In the genomic region with DNA sequence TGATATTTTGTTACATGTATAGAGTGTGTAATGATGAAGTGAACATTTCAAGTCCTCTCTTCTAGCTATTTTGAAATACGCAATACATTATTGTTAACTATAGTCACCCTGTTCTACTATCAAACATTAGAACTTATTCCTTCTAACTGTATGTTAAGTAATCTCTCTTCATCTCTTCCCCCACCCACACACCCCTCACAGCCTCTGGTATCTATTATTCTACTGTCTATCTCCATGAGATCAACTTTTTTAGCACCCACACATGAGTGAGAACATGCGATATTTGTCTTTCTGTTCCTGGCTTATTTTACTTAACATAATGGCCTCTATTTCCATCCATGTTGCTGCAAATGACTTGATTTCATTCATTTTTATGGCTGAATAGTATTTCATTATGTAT, we compare ENCODE assay signal across 12 cellular contexts.
DNase-seq lines count a peak whose midpoint lies in the region.
"Had no signal": no experiment of that assay in that cellular context is flagged by ENCODE, and none has a peak within 500 bp of the region (broad histone marks: within the 10 kb centered on the region; RNA-seq: fewer than 3 reads in every experiment).

No MANE protein-coding gene starts in this region.

- peaks cover 4% of the 10 kb centered on the region for H3K36me3 Mint-ChIP-seq in T-helper 2 cell treated with Interferon-gamma antibody and Interleukin-4, amounts not matched to agents 5 μg/mL and 100 μg/mL, for 36 hours (ENCODE audit: low read depth)

- no peak overlapping the region for H3K27ac Mint-ChIP-seq in T-helper 2 cell treated with Interferon-gamma antibody and Interleukin-4, amounts not matched to agents 5 μg/mL and 100 μg/mL, for 36 hours
- H3K27ac Mint-ChIP-seq: CD4-positive, alpha-beta T cell had no signal

- H3K27me3 Mint-ChIP-seq in T-helper 2 cell treated with Interferon-gamma antibody and Interleukin-4, amounts not matched to agents 5 μg/mL and 100 μg/mL, for 36 hours (ENCODE audit: low read depth) = peaks cover 2% of the 10 kb centered on the region

- no peak overlapping the region for H3K4me3 Mint-ChIP-seq in T-helper 2 cell treated with Interferon-gamma antibody and Interleukin-4, amounts not matched to agents 5 μg/mL and 100 μg/mL, for 36 hours
- H3K4me3 Mint-ChIP-seq: CD4-positive, alpha-beta T cell had no signal

- peaks cover 4% of the 10 kb centered on the region for H3K9me3 Mint-ChIP-seq in T-helper 2 cell treated with Interferon-gamma antibody and Interleukin-4, amounts not matched to agents 5 μg/mL and 100 μg/mL, for 36 hours

- peaks cover 4% of the 10 kb centered on the region for H3K4me1 Mint-ChIP-seq in T-helper 2 cell treated with Interferon-gamma antibody and Interleukin-4, amounts not matched to agents 5 μg/mL and 100 μg/mL, for 36 hours (ENCODE audit: low read depth)

- peak; percentile 23 for DNase-seq in T-helper 2 cell treated with Interferon-gamma antibody and Interleukin-4, amounts not matched to agents 5 μg/mL and 100 μg/mL, for 36 hours (ENCODE audit: low spot score)
- DNase-seq in T-helper 2 cell (no peak), islet precursor cell (no peak)
- peak; percentile 28 for DNase-seq in activated naive CD4-positive, alpha-beta T cell treated with Interleukin-2 at 50 U/mL for 16 hours
- no peak for DNase-seq in activated naive CD4-positive, alpha-beta T cell treated with anti-CD3 and anti-CD28 coated beads, Interleukin-2, amount 50 U/mL, for 16 hours
- DNase-seq in stimulated activated CD8-positive, alpha-beta memory T cell treated with anti-CD3 and anti-CD28 coated beads, Interleukin-4, amount 100 ng/mL, for 24 hours (ENCODE audit: low read depth) = peak; percentile 12
- DNase-seq in stimulated activated CD8-positive, alpha-beta memory T cell treated with anti-CD3 and anti-CD28 coated beads, Interleukin-4, amount 100 ng/mL, for 48 hours = no peak
- DNase-seq in stimulated activated CD4-positive, alpha-beta T cell treated with anti-CD3 and anti-CD28 coated beads, Interleukin-4, amount 100 ng/mL, for 4 hours = peak; percentile 12 to 16
- DNase-seq: AML-193; Caco-2; CD4-positive, alpha-beta T cell; GM23248 had no signal

Comparison
In these comparisons a context has a peak if more than half of its experiments do, and no peak if none do; other contexts are left out.
1. DNase-seq: peak in T-helper 2 cell treated with Interferon-gamma antibody and Interleukin-4, amounts not matched to agents 5 μg/mL and 100 μg/mL, for 36 hours (single experiment), activated naive CD4-positive, alpha-beta T cell treated with Interleukin-2 at 50 U/mL for 16 hours (single experiment), stimulated activated CD8-positive, alpha-beta memory T cell treated with anti-CD3 and anti-CD28 coated beads, Interleukin-4, amount 100 ng/mL, for 24 hours (single experiment) and stimulated activated CD4-positive, alpha-beta T cell treated with anti-CD3 and anti-CD28 coated beads, Interleukin-4, amount 100 ng/mL, for 4 hours (2 of 2); none in T-helper 2 cell (0 of 5), activated naive CD4-positive, alpha-beta T cell treated with anti-CD3 and anti-CD28 coated beads, Interleukin-2, amount 50 U/mL, for 16 hours (single experiment), stimulated activated CD8-positive, alpha-beta memory T cell treated with anti-CD3 and anti-CD28 coated beads, Interleukin-4, amount 100 ng/mL, for 48 hours (single experiment) and islet precursor cell (single experiment).